28 cellular contexts compared by ENCODE assay signal in the genomic region with DNA sequence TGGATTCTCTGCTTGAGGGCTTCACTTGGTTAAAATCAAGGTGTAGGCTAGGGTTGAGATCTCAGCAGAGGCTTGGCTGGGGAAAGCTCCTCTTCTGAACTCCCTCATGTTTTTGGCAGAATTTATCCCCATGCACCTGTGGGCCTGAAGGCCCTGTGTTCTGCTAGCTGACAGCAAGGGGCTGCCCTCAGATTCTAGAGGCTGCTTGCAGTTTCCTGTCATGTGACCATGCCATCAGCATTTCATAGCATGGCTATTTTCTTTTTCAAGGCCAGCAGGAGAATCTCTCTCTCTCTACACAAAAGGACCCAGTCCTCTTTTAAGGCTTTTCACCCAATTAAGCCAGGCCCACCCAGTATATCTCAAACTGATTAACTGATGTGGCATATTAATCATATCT.
"Had no signal": no experiment of that assay in that cellular context is flagged by ENCODE, and none has a peak within 500 bp of the region (broad histone marks: within the 10 kb centered on the region; RNA-seq: fewer than 3 reads in every experiment).

No MANE protein-coding gene starts in this region.

- H3K9me3 ChIP-seq: lower lobe of right lung, ovary, right atrium auricular region, right lobe of liver, upper lobe of left lung had no signal

- DNase-seq: immature natural killer cell; kidney; left colon; left lung; lower lobe of right lung; mammary epithelial cell; mesenchymal stem cell; naive B cell; natural killer cell; nephron progenitor cell; ovary; right lobe of liver; stimulated activated CD4-positive, alpha-beta T cell treated with anti-CD3 and anti-CD28 coated beads, Interleukin-1b, Interleukin-23, amount 100 ng/mL, for 48 hours; stimulated activated CD4-positive, alpha-beta T cell treated with anti-CD3 and anti-CD28 coated beads, Interleukin-2, amount 100 ng/mL, for 48 hours; stimulated activated CD4-positive, alpha-beta T cell treated with anti-CD3 and anti-CD28 coated beads, Interleukin-4, amount 100 ng/mL, for 4 hours; stimulated activated CD8-positive, alpha-beta memory T cell treated with anti-CD3 and anti-CD28 coated beads, Interleukin-4, amount 100 ng/mL, for 48 hours; stimulated activated naive CD4-positive, alpha-beta T cell treated with Interleukin-2 at 50 U/mL for 16 hours; stimulated activated naive CD8-positive, alpha-beta T cell treated with anti-CD3 and anti-CD28 coated beads, Interleukin-15, amount 100 ng/mL, for 72 hours; substantia nigra; upper lobe of left lung had no signal

- H3K79me2 ChIP-seq: hepatocyte had no signal

- H3K4me2 ChIP-seq: hepatocyte, neural progenitor cell, smooth muscle cell had no signal

- H3K27ac ChIP-seq: hepatocyte, left lung, lower lobe of right lung, neural progenitor cell, ovary, right atrium auricular region, right lobe of liver, tibial nerve, upper lobe of left lung had no signal

- H3K4me1 ChIP-seq: left lung, lower lobe of right lung, neural progenitor cell, right atrium auricular region, right lobe of liver, tibial nerve, upper lobe of left lung had no signal

- H2AFZ ChIP-seq: hepatocyte, neural progenitor cell had no signal

- FAIRE-seq: islet of Langerhans, kidney, urothelium cell line had no signal

- H3K4me3 ChIP-seq: hepatocyte, left lung, lower lobe of right lung, neural progenitor cell, ovary, right atrium auricular region, right lobe of liver, smooth muscle cell, tibial nerve, upper lobe of left lung had no signal

- H3K9ac ChIP-seq: neural progenitor cell had no signal

- H3K27me3 ChIP-seq: hepatocyte, left lung, neural progenitor cell, ovary, right atrium auricular region, right lobe of liver, tibial nerve, upper lobe of left lung had no signal

- H3K36me3 ChIP-seq: left lung, lower lobe of right lung, neural progenitor cell, ovary, right atrium auricular region, right lobe of liver, tibial nerve, upper lobe of left lung had no signal

- ATAC-seq: left colon; left lung; lower lobe of right lung; natural killer cell; right lobe of liver; stimulated activated memory B cell treated with anti-CD40 and anti-IgM and Interleukin-4, amounts not matched to agents 10 μg/mL and 1 μg/mL and 100 μg/mL, for 72 hours; stimulated activated naive CD8-positive, alpha-beta T cell treated with anti-CD3 and anti-CD28 coated beads, Interleukin-15, amount 100 ng/mL, for 72 hours had no signal
